ENCODE assay signal across 11 cellular contexts in the genomic region with DNA sequence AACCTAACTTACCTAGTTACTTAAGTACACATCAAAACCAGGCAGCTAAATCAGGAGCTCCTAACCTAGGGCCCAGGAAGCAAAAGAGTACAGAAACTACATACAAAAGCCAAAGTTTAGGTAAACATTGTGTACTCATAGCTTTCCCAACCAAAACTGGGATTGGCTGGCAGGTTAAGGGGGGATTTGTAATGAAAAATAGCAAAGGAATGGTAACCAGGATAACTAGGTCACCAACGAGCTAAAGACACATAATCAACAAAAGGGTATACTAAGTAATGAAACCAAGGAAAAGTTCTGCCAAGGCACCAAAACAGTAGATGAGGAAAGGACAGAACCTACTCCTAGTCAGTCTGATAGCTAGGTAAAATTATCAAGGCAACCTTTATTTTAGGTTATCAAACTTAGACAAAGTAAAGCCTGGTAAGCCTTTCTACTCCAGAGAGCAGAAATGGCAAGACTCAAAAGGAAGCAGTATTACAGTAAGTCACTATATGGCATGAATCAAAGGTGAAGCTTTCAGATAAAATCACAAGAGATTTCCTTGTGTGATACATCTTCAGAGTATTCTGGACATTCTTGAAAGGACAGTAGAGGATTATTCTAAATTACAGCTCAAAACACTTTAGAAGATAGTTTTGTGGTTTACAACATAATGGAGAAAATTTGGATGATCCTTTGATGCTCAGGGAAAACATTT. TPM values are rescaled to one million over a fixed set of nuclear protein-coding genes. Genes with fewer than 3 reads are reported as not detected.
DNase-seq lines count a peak whose midpoint lies in the region; ATAC-seq and TF ChIP-seq lines count a peak whose summit lies in the region.
"Had no signal": no experiment of that assay in that cellular context is flagged by ENCODE, and none has a peak within 500 bp of the region (broad histone marks: within the 10 kb centered on the region; RNA-seq: fewer than 3 reads in every experiment).

No MANE protein-coding gene starts in this region.

- CTCF ChIA-PET in activated CD8-positive, alpha-beta memory T cell treated with anti-CD3 and anti-CD28 coated beads, Interleukin-2, amount 10 ng/mL, durations not matched to agents 7 days and 5 days (lab: Charles Lee), result interaction anchor here (0.8 to 8.0 kb wide), 7 partner anchors 9 to 16 kb away, joined by 3 to 52 read pairs (median 3); a partner anchor contains a TSS

- ATAC-seq in activated CD8-positive, alpha-beta memory T cell treated with anti-CD3 and anti-CD28 coated beads, Interleukin-2, amount 10 ng/mL, durations not matched to agents 7 days and 5 days, result no peak
- ATAC-seq in left colon (peak; percentile 78), GM21619 (IDR thresholded peaks at IDR 0.05; ENCODE audit: unreplicated experiment) (no peak), foreskin keratinocyte (no peak)
- no peak for ATAC-seq in stimulated activated naive CD8-positive, alpha-beta T cell treated with anti-CD3 and anti-CD28 coated beads, Interleukin-15, amount 100 ng/mL, for 72 hours
- ATAC-seq: pancreas had no signal

- no peak for DNase-seq in activated CD8-positive, alpha-beta memory T cell treated with anti-CD3 and anti-CD28 coated beads, Interleukin-2, amount 10 ng/mL, durations not matched to agents 7 days and 5 days
- no peak for DNase-seq in activated CD8-positive, alpha-beta memory T cell treated with anti-CD3 and anti-CD28 coated beads, Interleukin-2, amount 50 U/mL, for 4 hours
- DNase-seq in left colon (no peak), NCI-H1436 (lab: John Stamatoyannopoulos, UW) (no peak), foreskin keratinocyte (no peak)
- no peak for DNase-seq in stimulated activated naive CD8-positive, alpha-beta T cell treated with anti-CD3 and anti-CD28 coated beads, Interleukin-15, amount 100 ng/mL, for 72 hours
- DNase-seq: activated CD4-positive, alpha-beta T cell treated with anti-CD3 and anti-CD28 coated beads, Interleukin-2, amount 50 U/mL, for 48 hours; pancreas; stimulated activated CD8-positive, alpha-beta memory T cell treated with anti-CD3 and anti-CD28 coated beads, Interleukin-4, amount 100 ng/mL, for 48 hours had no signal

- H3K4me1 ChIP-seq in foreskin keratinocyte, result peaks cover 57% of the 10 kb centered on the region

- H3K4me3 Mint-ChIP-seq in activated CD8-positive, alpha-beta memory T cell treated with anti-CD3 and anti-CD28 coated beads, Interleukin-2, amount 10 ng/mL, durations not matched to agents 7 days and 5 days, result peak overlapping the region; percentile 10
- peak overlapping the region; percentile 99 for H3K4me3 Mint-ChIP-seq in activated naive CD8-positive, alpha-beta T cell
- H3K4me3 Mint-ChIP-seq in stimulated activated naive CD8-positive, alpha-beta T cell treated with anti-CD3 and anti-CD28 coated beads, Interleukin-15, amount 100 ng/mL, for 72 hours, result peak overlapping the region; percentile 75 to 99

- H3K27me3 ChIP-seq in foreskin keratinocyte, result no peaks in the 10 kb centered on the region
- H3K27me3 ChIP-seq: pancreas had no signal

- H3K4me1 Mint-ChIP-seq in activated CD8-positive, alpha-beta memory T cell treated with anti-CD3 and anti-CD28 coated beads, Interleukin-2, amount 10 ng/mL, durations not matched to agents 7 days and 5 days, result peaks cover 83% of the 10 kb centered on the region
- peaks cover 93% of the 10 kb centered on the region for H3K4me1 Mint-ChIP-seq in activated naive CD8-positive, alpha-beta T cell (ENCODE audit: low read depth)
- H3K4me1 Mint-ChIP-seq in stimulated activated naive CD8-positive, alpha-beta T cell treated with anti-CD3 and anti-CD28 coated beads, Interleukin-15, amount 100 ng/mL, for 72 hours, result peaks cover 91% of the 10 kb centered on the region

- H3K9me3 Mint-ChIP-seq in activated CD8-positive, alpha-beta memory T cell treated with anti-CD3 and anti-CD28 coated beads, Interleukin-2, amount 10 ng/mL, durations not matched to agents 7 days and 5 days (ENCODE audit: low read depth), result no peaks in the 10 kb centered on the region
- H3K9me3 Mint-ChIP-seq in activated naive CD8-positive, alpha-beta T cell (ENCODE audit: low read depth), result no peaks in the 10 kb centered on the region
- H3K9me3 Mint-ChIP-seq in stimulated activated naive CD8-positive, alpha-beta T cell treated with anti-CD3 and anti-CD28 coated beads, Interleukin-15, amount 100 ng/mL, for 72 hours, result no peaks in the 10 kb centered on the region

- H3K27ac ChIP-seq in foreskin keratinocyte, result no peak overlapping the region

- H3K27me3 Mint-ChIP-seq in activated CD8-positive, alpha-beta memory T cell treated with anti-CD3 and anti-CD28 coated beads, Interleukin-2, amount 10 ng/mL, durations not matched to agents 7 days and 5 days, result no peaks in the 10 kb centered on the region
- H3K27me3 Mint-ChIP-seq in activated naive CD8-positive, alpha-beta T cell, result no peaks in the 10 kb centered on the region
- H3K27me3 Mint-ChIP-seq in stimulated activated naive CD8-positive, alpha-beta T cell treated with anti-CD3 and anti-CD28 coated beads, Interleukin-15, amount 100 ng/mL, for 72 hours, result no peaks in the 10 kb centered on the region

- TF ChIP-seq CTCF in foreskin keratinocyte (conservative IDR thresholded peaks at IDR 0.05), result no peak

- peaks cover 92% of the 10 kb centered on the region for H3K36me3 Mint-ChIP-seq in activated CD8-positive, alpha-beta memory T cell treated with anti-CD3 and anti-CD28 coated beads, Interleukin-2, amount 10 ng/mL, durations not matched to agents 7 days and 5 days
- peaks cover 39% of the 10 kb centered on the region for H3K36me3 Mint-ChIP-seq in activated naive CD8-positive, alpha-beta T cell

- intact Hi-C loops in left colon (cut with DNase I, micrococcal nuclease), result no loop called here

- peak overlapping the region; percentile 56 for H3K27ac Mint-ChIP-seq in activated CD8-positive, alpha-beta memory T cell treated with anti-CD3 and anti-CD28 coated beads, Interleukin-2, amount 10 ng/mL, durations not matched to agents 7 days and 5 days
- peak overlapping the region; percentile 84 for H3K27ac Mint-ChIP-seq in activated naive CD8-positive, alpha-beta T cell
- peak overlapping the region; percentile 71 to 89 for H3K27ac Mint-ChIP-seq in stimulated activated naive CD8-positive, alpha-beta T cell treated with anti-CD3 and anti-CD28 coated beads, Interleukin-15, amount 100 ng/mL, for 72 hours

RNA-seq across cellular contexts. Expression of a gene that starts 10.2 kb away (rescaled TPM):
- 100 to 1,000 TPM; 246 to 256 TPM for total RNA-seq in activated CD8-positive, alpha-beta memory T cell treated with anti-CD3 and anti-CD28 coated beads, Interleukin-2, amount 10 ng/mL, durations not matched to agents 7 days and 5 days
- total RNA-seq in left colon, result 10 to 100 TPM; 74.2 to 85.3 TPM
- total RNA-seq in foreskin keratinocyte, result 151 and 167 TPM in 2 replicates
- polyA plus RNA-seq in foreskin keratinocyte, result 137 and 160 TPM in 2 replicates

Comparison
In these comparisons a context has a peak if more than half of its experiments do, and no peak if none do; other contexts are left out.
1. H3K4me3 Mint-ChIP-seq: peak in every context shown above with its lines; median percentile 99 in activated naive CD8-positive, alpha-beta T cell; 87 in stimulated activated naive CD8-positive, alpha-beta T cell treated with anti-CD3 and anti-CD28 coated beads, Interleukin-15, amount 100 ng/mL, for 72 hours; 10 in activated CD8-positive, alpha-beta memory T cell treated with anti-CD3 and anti-CD28 coated beads, Interleukin-2, amount 10 ng/mL, durations not matched to agents 7 days and 5 days.